In genomic region chr3:39811561-39811960, GRCh38 we compare ENCODE assay signal across 1 cellular context.
TF ChIP-seq lines count a peak whose summit lies in the region.

No MANE protein-coding gene starts in this region.

TF ChIP-seq in GM23338, 12 proteins besides CTCF, POLR2A, EP300 and RAD21 (continued from another document):
- TF ChIP-seq, protein P1, sequence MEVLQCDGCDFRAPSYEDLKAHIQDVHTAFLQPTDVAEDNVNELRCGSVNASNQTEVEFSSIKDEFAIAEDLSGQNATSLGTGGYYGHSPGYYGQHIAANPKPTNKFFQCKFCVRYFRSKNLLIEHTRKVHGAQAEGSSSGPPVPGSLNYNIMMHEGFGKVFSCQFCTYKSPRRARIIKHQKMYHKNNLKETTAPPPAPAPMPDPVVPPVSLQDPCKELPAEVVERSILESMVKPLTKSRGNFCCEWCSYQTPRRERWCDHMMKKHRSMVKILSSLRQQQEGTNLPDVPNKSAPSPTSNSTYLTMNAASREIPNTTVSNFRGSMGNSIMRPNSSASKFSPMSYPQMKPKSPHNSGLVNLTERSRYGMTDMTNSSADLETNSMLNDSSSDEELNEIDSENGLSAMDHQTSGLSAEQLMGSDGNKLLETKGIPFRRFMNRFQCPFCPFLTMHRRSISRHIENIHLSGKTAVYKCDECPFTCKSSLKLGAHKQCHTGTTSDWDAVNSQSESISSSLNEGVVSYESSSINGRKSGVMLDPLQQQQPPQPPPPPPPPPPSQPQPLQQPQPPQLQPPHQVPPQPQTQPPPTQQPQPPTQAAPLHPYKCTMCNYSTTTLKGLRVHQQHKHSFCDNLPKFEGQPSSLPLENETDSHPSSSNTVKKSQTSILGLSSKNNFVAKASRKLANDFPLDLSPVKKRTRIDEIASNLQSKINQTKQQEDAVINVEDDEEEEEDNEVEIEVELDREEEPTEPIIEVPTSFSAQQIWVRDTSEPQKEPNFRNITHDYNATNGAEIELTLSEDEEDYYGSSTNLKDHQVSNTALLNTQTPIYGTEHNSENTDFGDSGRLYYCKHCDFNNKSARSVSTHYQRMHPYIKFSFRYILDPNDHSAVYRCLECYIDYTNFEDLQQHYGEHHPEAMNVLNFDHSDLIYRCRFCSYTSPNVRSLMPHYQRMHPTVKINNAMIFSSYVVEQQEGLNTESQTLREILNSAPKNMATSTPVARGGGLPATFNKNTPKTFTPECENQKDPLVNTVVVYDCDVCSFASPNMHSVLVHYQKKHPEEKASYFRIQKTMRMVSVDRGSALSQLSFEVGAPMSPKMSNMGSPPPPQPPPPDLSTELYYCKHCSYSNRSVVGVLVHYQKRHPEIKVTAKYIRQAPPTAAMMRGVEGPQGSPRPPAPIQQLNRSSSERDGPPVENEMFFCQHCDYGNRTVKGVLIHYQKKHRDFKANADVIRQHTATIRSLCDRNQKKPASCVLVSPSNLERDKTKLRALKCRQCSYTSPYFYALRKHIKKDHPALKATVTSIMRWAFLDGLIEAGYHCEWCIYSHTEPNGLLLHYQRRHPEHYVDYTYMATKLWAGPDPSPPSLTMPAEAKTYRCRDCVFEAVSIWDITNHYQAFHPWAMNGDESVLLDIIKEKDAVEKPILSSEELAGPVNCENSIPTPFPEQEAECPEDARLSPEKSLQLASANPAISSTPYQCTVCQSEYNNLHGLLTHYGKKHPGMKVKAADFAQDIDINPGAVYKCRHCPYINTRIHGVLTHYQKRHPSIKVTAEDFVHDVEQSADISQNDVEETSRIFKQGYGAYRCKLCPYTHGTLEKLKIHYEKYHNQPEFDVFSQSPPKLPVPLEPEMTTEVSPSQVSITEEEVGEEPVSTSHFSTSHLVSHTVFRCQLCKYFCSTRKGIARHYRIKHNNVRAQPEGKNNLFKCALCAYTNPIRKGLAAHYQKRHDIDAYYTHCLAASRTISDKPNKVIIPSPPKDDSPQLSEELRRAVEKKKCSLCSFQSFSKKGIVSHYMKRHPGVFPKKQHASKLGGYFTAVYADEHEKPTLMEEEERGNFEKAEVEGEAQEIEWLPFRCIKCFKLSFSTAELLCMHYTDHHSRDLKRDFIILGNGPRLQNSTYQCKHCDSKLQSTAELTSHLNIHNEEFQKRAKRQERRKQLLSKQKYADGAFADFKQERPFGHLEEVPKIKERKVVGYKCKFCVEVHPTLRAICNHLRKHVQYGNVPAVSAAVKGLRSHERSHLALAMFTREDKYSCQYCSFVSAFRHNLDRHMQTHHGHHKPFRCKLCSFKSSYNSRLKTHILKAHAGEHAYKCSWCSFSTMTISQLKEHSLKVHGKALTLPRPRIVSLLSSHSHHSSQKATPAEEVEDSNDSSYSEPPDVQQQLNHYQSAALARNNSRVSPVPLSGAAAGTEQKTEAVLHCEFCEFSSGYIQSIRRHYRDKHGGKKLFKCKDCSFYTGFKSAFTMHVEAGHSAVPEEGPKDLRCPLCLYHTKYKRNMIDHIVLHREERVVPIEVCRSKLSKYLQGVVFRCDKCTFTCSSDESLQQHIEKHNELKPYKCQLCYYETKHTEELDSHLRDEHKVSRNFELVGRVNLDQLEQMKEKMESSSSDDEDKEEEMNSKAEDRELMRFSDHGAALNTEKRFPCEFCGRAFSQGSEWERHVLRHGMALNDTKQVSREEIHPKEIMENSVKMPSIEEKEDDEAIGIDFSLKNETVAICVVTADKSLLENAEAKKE (CRISPR knock-in tag; IDR thresholded peaks at IDR 0.05), result no peak
- TF ChIP-seq POLR2AphosphoS5 (IDR thresholded peaks at IDR 0.05; ENCODE audit: low read depth) (no peak), ZNF114 (CRISPR knock-in tag; IDR thresholded peaks at IDR 0.05) (no peak), REST (IDR thresholded peaks at IDR 0.05; ENCODE audit: unreplicated experiment) (no peak), NANOG (IDR thresholded peaks at IDR 0.05; ENCODE audit: borderline replicate concordance) (no peak), STAT1 (IDR thresholded peaks at IDR 0.05; ENCODE audit: unreplicated experiment) (no peak), EZH2phosphoT487 (IDR thresholded peaks at IDR 0.05; ENCODE audit: unreplicated experiment) (no peak), ZNF331 (CRISPR knock-in tag; IDR thresholded peaks at IDR 0.05; ENCODE audit: low read depth) (no peak)
- TF ChIP-seq, protein P2, sequence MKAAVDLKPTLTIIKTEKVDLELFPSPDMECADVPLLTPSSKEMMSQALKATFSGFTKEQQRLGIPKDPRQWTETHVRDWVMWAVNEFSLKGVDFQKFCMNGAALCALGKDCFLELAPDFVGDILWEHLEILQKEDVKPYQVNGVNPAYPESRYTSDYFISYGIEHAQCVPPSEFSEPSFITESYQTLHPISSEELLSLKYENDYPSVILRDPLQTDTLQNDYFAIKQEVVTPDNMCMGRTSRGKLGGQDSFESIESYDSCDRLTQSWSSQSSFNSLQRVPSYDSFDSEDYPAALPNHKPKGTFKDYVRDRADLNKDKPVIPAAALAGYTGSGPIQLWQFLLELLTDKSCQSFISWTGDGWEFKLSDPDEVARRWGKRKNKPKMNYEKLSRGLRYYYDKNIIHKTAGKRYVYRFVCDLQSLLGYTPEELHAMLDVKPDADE (IDR thresholded peaks at IDR 0.05), result no peak
